28 cellular contexts compared by ENCODE assay signal in genomic region chr3:87625911-87626310, GRCh38.
"Had no signal": no experiment of that assay in that cellular context is flagged by ENCODE, and none has a peak within 500 bp of the region (broad histone marks: within the 10 kb centered on the region; RNA-seq: fewer than 3 reads in every experiment).

No MANE protein-coding gene starts in this region.

- H3K36me3 ChIP-seq: esophagus muscularis mucosa, gastrocnemius medialis, spleen, transverse colon had no signal

- H3K27ac ChIP-seq: esophagus muscularis mucosa, gastrocnemius medialis, neural progenitor cell, parathyroid adenoma, psoas muscle, spleen, testis, transverse colon, VCaP had no signal

- H3K4me2 ChIP-seq: neural progenitor cell had no signal

- H3K27me3 ChIP-seq: esophagus muscularis mucosa, gastrocnemius medialis, neural progenitor cell, spleen, testis, transverse colon had no signal

- H3K9ac ChIP-seq: neural progenitor cell, parathyroid adenoma had no signal

- H3K4me1 ChIP-seq: esophagus muscularis mucosa, gastrocnemius medialis, neural progenitor cell, parathyroid adenoma, psoas muscle, spleen, testis, transverse colon had no signal

- H2AFZ ChIP-seq: neural progenitor cell, parathyroid adenoma had no signal

- ATAC-seq: gastrocnemius medialis, left cardiac atrium, natural killer cell, psoas muscle had no signal

- FAIRE-seq: astrocyte, bronchial epithelial cell, colon, keratinocyte had no signal

- H3K9me3 ChIP-seq: testis had no signal

- H3K79me2 ChIP-seq: parathyroid adenoma had no signal

- H3K4me3 ChIP-seq: esophagus muscularis mucosa, gastrocnemius medialis, neural progenitor cell, psoas muscle, spleen, testis, transverse colon had no signal

- DNase-seq: activated CD4-positive, alpha-beta memory T cell treated with anti-CD3 and anti-CD28 coated beads for 36 hours; activated CD4-positive, alpha-beta T cell treated with anti-CD3 and anti-CD28 coated beads for 48 hours; activated CD8-positive, alpha-beta memory T cell treated with anti-CD3 and anti-CD28 coated beads, Interleukin-2, amount 50 U/mL, for 4 hours; activated gamma-delta T cell; activated naive CD4-positive, alpha-beta T cell treated with anti-CD3 and anti-CD28 coated beads, Interleukin-2, amount 10 ng/mL, durations not matched to agents 7 days and 5 days; activated naive CD8-positive, alpha-beta T cell treated with anti-CD3 and anti-CD28 coated beads, Interleukin-2, amount 10 ng/mL, durations not matched to agents 7 days and 5 days; activated T-cell treated with anti-CD3 and anti-CD28 coated beads, Interleukin-2, amount 50 U/mL, for 1 hour; dermis blood vessel endothelial cell; effector CD4-positive, alpha-beta T cell; gastrocnemius medialis; hippocampal formation; left cardiac atrium; natural killer cell; occipital lobe; psoas muscle; spleen; stimulated activated naive CD4-positive, alpha-beta T cell treated with Interleukin-2 at 50 U/mL for 16 hours; T-helper 1 cell; testis; transverse colon had no signal
